In genomic region chr16:85798283-85798776, GRCh38 we compare ENCODE assay signal across 8 cellular contexts. TPM values are rescaled to one million over a fixed set of nuclear protein-coding genes. Genes with fewer than 3 reads are reported as not detected.
DNase-seq lines count a peak whose midpoint lies in the region; ATAC-seq, FAIRE-seq and TF ChIP-seq lines count a peak whose summit lies in the region.

No MANE protein-coding gene starts in this region.

- ATAC-seq in A549, result no peak
- no peak for ATAC-seq in mucosa of descending colon

- H3K9me3 ChIP-seq in A549, result no peaks in the 10 kb centered on the region
- H3K9me3 ChIP-seq in mammary epithelial cell (replicated peaks; ENCODE audit: insufficient read depth, low read length), result no peaks in the 10 kb centered on the region
- no peaks in the 10 kb centered on the region for H3K9me3 ChIP-seq in mucosa of descending colon

- H3K4me2 ChIP-seq in A549 (peak overlapping the region; percentile 99), mammary epithelial cell (ENCODE audit: insufficient read depth, low read depth, low read length) (peak overlapping the region; percentile 90)

- peaks cover 4% of the 10 kb centered on the region for H4K20me1 ChIP-seq in mammary epithelial cell (ENCODE audit: insufficient read depth, low read length)

- no peak for TF ChIP-seq CTCF in A549 (IDR thresholded peaks at IDR 0.05)
- no peak for TF ChIP-seq CTCF in HL-60 (IDR thresholded peaks at IDR 0.05; ENCODE audit: insufficient read depth, low read length)
- TF ChIP-seq CTCF in mammary epithelial cell (conservative IDR thresholded peaks at IDR 0.05 in 1 of 2, IDR thresholded peaks at IDR 0.05 in 1 of 2; ENCODE audit: extremely low read depth in 1 of 2, insufficient read depth in 1 of 2, low read depth in 1 of 2, low read length in 2 of 2), result no peak
- TF ChIP-seq CTCF in mucosa of descending colon (IDR thresholded peaks at IDR 0.05), result no peak

- intact Hi-C loops in mammary epithelial cell (cut with micrococcal nuclease) (no loop called here), mucosa of descending colon (cut with DNase I, micrococcal nuclease) (no loop called here)

- H3K4me3 ChIP-seq in A549 (peak overlapping the region; percentile 100), HL-60 (replicated peaks; ENCODE audit: insufficient read depth, low read length) (peak overlapping the region; percentile 84), mammary epithelial cell (replicated peaks in 1 of 3; ENCODE audit: insufficient read depth in 1 of 3, low read depth in 2 of 3, low read length in 3 of 3) (peak overlapping the region; percentile 77 to 100 (median 95)), mucosa of descending colon (peak overlapping the region; percentile 98)

- CTCF ChIA-PET in A549 (lab: Yijun Ruan, JAX), result interaction anchor here (0.6 to 2.3 kb wide), 4 partner anchors 10 to 125 kb away, joined by 3 to 6 read pairs (median 3); no protein-coding TSS in a partner anchor
- CTCF ChIA-PET in mammary epithelial cell (lab: Charles Lee; ENCODE audit: low non-redundant PET), result no interaction called here

- TF ChIP-seq POLR2A in A549 (IDR thresholded peaks at IDR 0.05; ENCODE audit: low read length), result no peak

- H3K9ac ChIP-seq in mammary epithelial cell (ENCODE audit: insufficient read depth, low read length), result peak overlapping the region; percentile 92

- no peaks in the 10 kb centered on the region for H3K27me3 ChIP-seq in HL-60 (ENCODE audit: insufficient read depth, poor library complexity, severe bottlenecking)
- H3K27me3 ChIP-seq in mammary epithelial cell (ENCODE audit: insufficient read depth, low read length), result no peaks in the 10 kb centered on the region

- peaks cover 98% of the 10 kb centered on the region for H3K79me2 ChIP-seq in mammary epithelial cell (ENCODE audit: insufficient read depth, low read length)

- POLR2A ChIA-PET in A549 (lab: Yijun Ruan, JAX), result no interaction called here

- in situ Hi-C loops in mammary epithelial cell (cut with MboI; ENCODE audit: low sequenced_read_pairs in 2 of 2), result no loop called here

- FAIRE-seq in A549 (lab: Jason Lieb, UNC), result no peak

- H3K4me1 ChIP-seq in A549, result peaks cover 19% of the 10 kb centered on the region
- peaks cover 12% of the 10 kb centered on the region for H3K4me1 ChIP-seq in mammary epithelial cell (ENCODE audit: insufficient read depth, low read length)
- peaks cover 23% of the 10 kb centered on the region for H3K4me1 ChIP-seq in mucosa of descending colon (ENCODE audit: low read depth)

- peak overlapping the region; percentile 86 for H2AFZ ChIP-seq in mammary epithelial cell (ENCODE audit: low read depth, low read length)

- dilution Hi-C loops in mammary epithelial cell (cut with HindIII; ENCODE audit: low sequenced_read_pairs), result no loop called here

- no TSS peak for BruUV-seq in mammary epithelial cell (replicated peaks; lab: Mats Ljungman, UMichigan)

- peak overlapping the region; percentile 98 for H3K27ac ChIP-seq in A549
- H3K27ac ChIP-seq in HL-60 (replicated peaks), result peak overlapping the region; percentile 92
- peak overlapping the region; percentile 76 for H3K27ac ChIP-seq in mammary epithelial cell (ENCODE audit: insufficient read depth, low read depth, low read length)

- TF ChIP-seq RAD21 in A549 (conservative IDR thresholded peaks at IDR 0.05 in 1 of 2, IDR thresholded peaks at IDR 0.05 in 1 of 2), result no peak

- WGBS in A549 (ENCODE audit: missing lambda C conversion rate), result 12% methylated on average over 17 of the region's 17 CpGs
- WGBS in mammary epithelial cell (ENCODE audit: low coverage, missing lambda C conversion rate), result 5% methylated on average over 17 of the region's 17 CpGs

- peak in 1 of 2 experiments; percentile 29 for DNase-seq in A549 (ENCODE audit: low read depth in 1 of 2, low spot score in 1 of 2)
- no peak for DNase-seq in HL-60 (ENCODE audit: low read depth in 1 of 2, low spot score in 1 of 2)
- no peak for DNase-seq in mammary epithelial cell
- peak in 1 of 3 donors; percentile 8 for DNase-seq in mucosa of descending colon
- no peak for DNase-seq in SKM-1 treated with dmso at 0.1 percent for 144 hours (lab: John Stamatoyannopoulos, UW; ENCODE audit: unreplicated experiment)
- no peak for DNase-seq in NCI-H1092 (lab: John Stamatoyannopoulos, UW)
- DNase-seq in DMS79 treated with DMSO at 0.1 percent for 48 hours (lab: John Stamatoyannopoulos, UW), result no peak
- no peak for DNase-seq in effector CD4-positive, alpha-beta T cell

- TF ChIP-seq EP300 in A549 (IDR thresholded peaks at IDR 0.05), result no peak

- peaks cover 21% of the 10 kb centered on the region for H3K36me3 ChIP-seq in mammary epithelial cell (ENCODE audit: insufficient read depth, low read length)
- H3K36me3 ChIP-seq in mucosa of descending colon (ENCODE audit: low read depth), result no peaks in the 10 kb centered on the region

TF ChIP-seq in A549, 52 proteins besides CTCF, POLR2A, EP300 and RAD21 (continues in another document):
- no peak for TF ChIP-seq CBX8 (IDR thresholded peaks at IDR 0.05)
- no peak for TF ChIP-seq EHMT2 (IDR thresholded peaks at IDR 0.05; ENCODE audit: low read depth)
- TF ChIP-seq ATOH8 (CRISPR knock-in tag; IDR thresholded peaks at IDR 0.05; ENCODE audit: low read depth), result no peak
- TF ChIP-seq MAFK (IDR thresholded peaks at IDR 0.05; ENCODE audit: partially characterized antibody), result no peak
- TF ChIP-seq TFCP2L1 (CRISPR knock-in tag; IDR thresholded peaks at IDR 0.05), result no peak
- no peak for TF ChIP-seq RFX5 (IDR thresholded peaks at IDR 0.05)
- TF ChIP-seq SMC3 (IDR thresholded peaks at IDR 0.05), result no peak
- TF ChIP-seq KDM1A (IDR thresholded peaks at IDR 0.05; ENCODE audit: low read depth), result no peak
- TF ChIP-seq REST (IDR thresholded peaks at IDR 0.05), result no peak
- TF ChIP-seq NFE2L2 (conservative IDR thresholded peaks at IDR 0.05; ENCODE audit: low read length), result no peak
- no peak for TF ChIP-seq JUN (IDR thresholded peaks at IDR 0.05)

RNA-seq across cellular contexts. Expression of gene EMC8, which starts 1.0 kb away (rescaled TPM):
- 43.0 and 47.3 TPM in 2 replicates for polyA plus RNA-seq in A549 (2011; rRNA removed)
- 83.5 and 95.6 TPM in 2 replicates for polyA plus RNA-seq in A549 (2012; cell fraction: cytosol; rRNA removed)
- polyA plus RNA-seq in A549 (2012; cell fraction: nucleus; rRNA removed), result 74.5 and 79.6 TPM in 2 replicates
- polyA plus RNA-seq in A549 (2017; fragmentation: RNase III; extraction: RNeasy Plus Mini Kit Qiagen cat#74134 plus additional on column Dnase treatment), result 53.0 to 59.0 TPM (median 53.2 TPM) in 3 replicates
- polyA minus RNA-seq in A549 (2011; rRNA and poly(A)+ RNA removed), result 58.0 and 75.9 TPM in 2 replicates
- total RNA-seq in mammary epithelial cell, result 10 to 100 TPM; 28.3 to 48.3 TPM
- 45.4 TPM for polyA plus RNA-seq in mammary epithelial cell
- polyA minus RNA-seq in mammary epithelial cell, result 69.7 TPM
- 10 to 100 TPM; 27.7 to 31.0 (median 30.2) TPM for total RNA-seq in mucosa of descending colon

RNA-seq across cellular contexts. Expression of gene COX4I1, which starts 1.2 kb away (rescaled TPM):
- polyA plus RNA-seq in A549 (2011; rRNA removed) (854 and 929 TPM in 2 replicates), A549 (2017; fragmentation: RNase III; extraction: RNeasy Plus Mini Kit Qiagen cat#74134 plus additional on column Dnase treatment) (767 to 790 TPM (median 783 TPM) in 3 replicates), mammary epithelial cell (747 TPM)
- 1,454 and 1,868 TPM in 2 replicates for polyA plus RNA-seq in A549 (2012; cell fraction: cytosol; rRNA removed)
- polyA plus RNA-seq in A549 (2012; cell fraction: nucleus; rRNA removed), result 788 and 816 TPM in 2 replicates
- 305 and 406 TPM in 2 replicates for polyA minus RNA-seq in A549 (2011; rRNA and poly(A)+ RNA removed)
- total RNA-seq in mammary epithelial cell (100 to 1,000 TPM; 229 to 458 TPM), mucosa of descending colon (1,000 to 10,000 TPM in 2 of 3 donors, 100 to 1,000 TPM in 1; 793 to 1,140 (median 1,020) TPM)
- 445 TPM for polyA minus RNA-seq in mammary epithelial cell

RNA-seq across cellular contexts. Expression of gene C16orf74, which starts 47.4 kb away (rescaled TPM):
- 3.3 and 3.8 TPM in 2 replicates for polyA plus RNA-seq in A549 (2011; rRNA removed)
- 19.7 and 21.8 TPM in 2 replicates for polyA plus RNA-seq in A549 (2012; cell fraction: cytosol; rRNA removed)
- polyA plus RNA-seq in A549 (2012; cell fraction: nucleus; rRNA removed), result 19.8 and 21.2 TPM in 2 replicates
- polyA plus RNA-seq in A549 (2017; fragmentation: RNase III; extraction: RNeasy Plus Mini Kit Qiagen cat#74134 plus additional on column Dnase treatment), result 8.0 to 9.3 TPM (median 9.1 TPM) in 3 replicates
- polyA minus RNA-seq in A549 (2011; rRNA and poly(A)+ RNA removed), result 1.1 and 2.3 TPM in 2 replicates
- 100 to 1,000 TPM in 1 of 2 donors, 10 to 100 TPM in 1; 19.7 to 121 TPM for total RNA-seq in mammary epithelial cell
- polyA plus RNA-seq in mammary epithelial cell, result 81.5 TPM
- polyA minus RNA-seq in mammary epithelial cell, result 37.0 TPM
- 1 to 10 TPM in 2 of 3 donors, under 1 TPM in 1; 0.73 to 1.3 (median 1.0) TPM for total RNA-seq in mucosa of descending colon

Comparison
In these comparisons a context has a peak if more than half of its experiments do, and no peak if none do; other contexts are left out.
1. RNA of gene C16orf74, which starts 47.4 kb away (total RNA-seq): 19.7 to 121 TPM in mammary epithelial cell; 0.73 to 1.3 TPM in mucosa of descending colon; every median in the first group is over 4 times any median in the second.
2. Peak in every context shown above with its lines, with median percentiles within 50 percentile points of each other: H3K27ac ChIP-seq and H3K4me3 ChIP-seq.